Comparison of ENCODE assay signal across 1 cellular context in genomic region chr2:167681234-167681633, GRCh38.
TF ChIP-seq lines count a peak whose summit lies in the region.

No MANE protein-coding gene starts in this region.

TF ChIP-seq in GM23338, 12 proteins besides CTCF, POLR2A, EP300 and RAD21 (continued from another document):
- no peak for TF ChIP-seq ZNF462 (CRISPR knock-in tag; IDR thresholded peaks at IDR 0.05)
- no peak for TF ChIP-seq EZH2 (IDR thresholded peaks at IDR 0.05; ENCODE audit: low read depth, unreplicated experiment)
- TF ChIP-seq EZH2phosphoT487 (IDR thresholded peaks at IDR 0.05; ENCODE audit: unreplicated experiment): no peak
- TF ChIP-seq REST (IDR thresholded peaks at IDR 0.05; ENCODE audit: unreplicated experiment): no peak
- no peak for TF ChIP-seq CREB1 (CRISPR knock-in tag; IDR thresholded peaks at IDR 0.05; ENCODE audit: low read depth)
- no peak for TF ChIP-seq STAT1 (IDR thresholded peaks at IDR 0.05; ENCODE audit: unreplicated experiment)
- no peak for TF ChIP-seq ETS1 (IDR thresholded peaks at IDR 0.05)
- no peak for TF ChIP-seq ZNF331 (CRISPR knock-in tag; IDR thresholded peaks at IDR 0.05; ENCODE audit: low read depth)
